22 cellular contexts compared by ENCODE assay signal in the genomic region with DNA sequence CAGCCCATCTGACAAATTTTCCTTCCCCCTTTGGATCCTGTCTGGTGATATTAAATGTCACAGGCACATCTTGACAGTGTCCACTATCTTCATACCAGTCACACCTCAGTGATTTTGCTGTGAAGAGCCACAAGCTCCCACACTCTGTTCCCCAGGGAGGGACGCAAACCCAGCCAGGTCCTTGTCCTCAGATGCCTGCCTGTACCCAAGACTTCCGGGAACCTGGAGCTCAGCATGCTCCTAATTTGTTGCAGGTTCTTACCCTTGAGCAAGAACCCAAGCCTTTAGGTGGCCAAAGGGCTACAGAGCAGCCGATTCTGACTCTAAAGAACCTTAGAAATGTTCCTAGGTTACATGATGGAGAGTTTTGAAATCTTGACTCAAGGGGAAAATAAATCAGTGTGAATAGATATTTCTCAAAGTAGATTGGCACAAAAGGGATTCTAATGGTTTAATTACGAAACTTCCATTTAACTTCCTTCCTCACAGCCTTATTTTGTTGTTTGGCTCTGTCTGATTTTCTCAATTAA.
"Had no signal": no experiment of that assay in that cellular context is flagged by ENCODE, and none has a peak within 500 bp of the region (broad histone marks: within the 10 kb centered on the region; RNA-seq: fewer than 3 reads in every experiment).

No MANE protein-coding gene starts in this region.

- H3K27ac Mint-ChIP-seq: activated CD4-positive, alpha-beta T cell treated with anti-CD3 and anti-CD28 coated beads, Interleukin-2, amount 10 ng/mL, durations not matched to agents 24 days and 14 days; activated CD8-positive, alpha-beta memory T cell treated with anti-CD3 and anti-CD28 coated beads, Interleukin-2, amount 10 ng/mL, durations not matched to agents 7 days and 5 days; activated CD8-positive, alpha-beta T cell treated with anti-CD3 and anti-CD28 coated beads for 36 hours; activated naive CD8-positive, alpha-beta T cell treated with anti-CD3 and anti-CD28 coated beads, Interleukin-2, amount 50 U/mL, for 24 hours; effector memory CD8-positive, alpha-beta T cell had no signal

- H3K4me3 Mint-ChIP-seq: activated CD4-positive, alpha-beta T cell treated with anti-CD3 and anti-CD28 coated beads, Interleukin-2, amount 10 ng/mL, durations not matched to agents 24 days and 14 days; activated CD8-positive, alpha-beta memory T cell treated with anti-CD3 and anti-CD28 coated beads, Interleukin-2, amount 10 ng/mL, durations not matched to agents 7 days and 5 days; activated CD8-positive, alpha-beta T cell treated with anti-CD3 and anti-CD28 coated beads for 36 hours; activated naive CD8-positive, alpha-beta T cell treated with anti-CD3 and anti-CD28 coated beads, Interleukin-2, amount 50 U/mL, for 24 hours; central memory CD8-positive, alpha-beta T cell; effector memory CD8-positive, alpha-beta T cell had no signal

- H3K27ac ChIP-seq: ascending aorta, colonic mucosa, dorsolateral prefrontal cortex, sigmoid colon, tibial nerve, VCaP had no signal

- H3K4me1 Mint-ChIP-seq: activated CD4-positive, alpha-beta T cell treated with anti-CD3 and anti-CD28 coated beads, Interleukin-2, amount 10 ng/mL, durations not matched to agents 24 days and 14 days; activated CD8-positive, alpha-beta memory T cell treated with anti-CD3 and anti-CD28 coated beads, Interleukin-2, amount 10 ng/mL, durations not matched to agents 7 days and 5 days; activated naive CD8-positive, alpha-beta T cell treated with anti-CD3 and anti-CD28 coated beads, Interleukin-2, amount 50 U/mL, for 24 hours; central memory CD8-positive, alpha-beta T cell had no signal

- H3K27me3 Mint-ChIP-seq: activated CD8-positive, alpha-beta memory T cell treated with anti-CD3 and anti-CD28 coated beads, Interleukin-2, amount 10 ng/mL, durations not matched to agents 7 days and 5 days; activated CD8-positive, alpha-beta T cell treated with anti-CD3 and anti-CD28 coated beads for 36 hours; activated naive CD8-positive, alpha-beta T cell treated with anti-CD3 and anti-CD28 coated beads, Interleukin-2, amount 50 U/mL, for 24 hours; central memory CD8-positive, alpha-beta T cell; effector memory CD8-positive, alpha-beta T cell had no signal

- H3K36me3 Mint-ChIP-seq: activated CD8-positive, alpha-beta memory T cell treated with anti-CD3 and anti-CD28 coated beads, Interleukin-2, amount 10 ng/mL, durations not matched to agents 7 days and 5 days had no signal

- DNase-seq: activated CD4-positive, alpha-beta T cell treated with anti-CD3 and anti-CD28 coated beads, Interleukin-2, amount 10 ng/mL, durations not matched to agents 24 days and 14 days; activated CD8-positive, alpha-beta memory T cell treated with anti-CD3 and anti-CD28 coated beads, Interleukin-2, amount 10 ng/mL, durations not matched to agents 7 days and 5 days; activated CD8-positive, alpha-beta T cell treated with anti-CD3 and anti-CD28 coated beads for 36 hours; activated gamma-delta T cell; activated naive CD4-positive, alpha-beta T cell treated with anti-CD3 and anti-CD28 coated beads, Interleukin-2, amount 50 U/mL, for 16 hours; activated naive CD8-positive, alpha-beta T cell treated with anti-CD3 and anti-CD28 coated beads, Interleukin-2, amount 50 U/mL, for 24 hours; activated T-cell treated with anti-CD3 and anti-CD28 coated beads for 4 hours; colonic mucosa; dorsolateral prefrontal cortex; effector memory CD8-positive, alpha-beta T cell; hippocampal formation; kidney glomerular epithelial cell; occipital lobe; sigmoid colon; stimulated activated CD4-positive, alpha-beta T cell treated with anti-CD3 and anti-CD28 coated beads, Interleukin-2, amount 100 ng/mL, for 48 hours; stimulated activated naive CD8-positive, alpha-beta T cell treated with anti-CD3 and anti-CD28 coated beads, Interleukin-15, Interleukin-2, amounts not matched to agents 100 U/mL and 50 U/mL, for 24 hours had no signal

- H3K36me3 ChIP-seq: colonic mucosa, sigmoid colon, tibial nerve had no signal

- ATAC-seq: activated CD4-positive, CD25-positive, alpha-beta regulatory T cell treated with anti-CD3 and anti-CD28 coated beads, Interleukin-2, amount 50 U/mL, for 24 hours; activated CD8-positive, alpha-beta memory T cell treated with anti-CD3 and anti-CD28 coated beads, Interleukin-2, amount 10 ng/mL, durations not matched to agents 7 days and 5 days; activated CD8-positive, alpha-beta T cell treated with anti-CD3 and anti-CD28 coated beads for 36 hours; activated naive CD8-positive, alpha-beta T cell treated with anti-CD3 and anti-CD28 coated beads, Interleukin-2, amount 50 U/mL, for 24 hours; effector memory CD8-positive, alpha-beta T cell; esophagus mucosa; stimulated activated naive CD8-positive, alpha-beta T cell treated with anti-CD3 and anti-CD28 coated beads, Interleukin-15, Interleukin-2, amounts not matched to agents 100 U/mL and 50 U/mL, for 24 hours had no signal

- H3K9me3 ChIP-seq: ascending aorta, colonic mucosa, sigmoid colon, tibial nerve had no signal

- H3K27me3 ChIP-seq: ascending aorta, colonic mucosa, dorsolateral prefrontal cortex, sigmoid colon, tibial nerve had no signal

- H3K9me3 Mint-ChIP-seq: activated CD4-positive, alpha-beta T cell treated with anti-CD3 and anti-CD28 coated beads, Interleukin-2, amount 10 ng/mL, durations not matched to agents 24 days and 14 days; activated CD8-positive, alpha-beta T cell treated with anti-CD3 and anti-CD28 coated beads for 36 hours; activated naive CD8-positive, alpha-beta T cell treated with anti-CD3 and anti-CD28 coated beads, Interleukin-2, amount 50 U/mL, for 24 hours; central memory CD8-positive, alpha-beta T cell; effector memory CD8-positive, alpha-beta T cell had no signal

- H3K4me3 ChIP-seq: ascending aorta, colonic mucosa, dorsolateral prefrontal cortex, sigmoid colon, tibial nerve had no signal

- H3K4me1 ChIP-seq: ascending aorta, colonic mucosa, sigmoid colon, tibial nerve had no signal
